8 cellular contexts compared by ENCODE assay signal in the genomic region with DNA sequence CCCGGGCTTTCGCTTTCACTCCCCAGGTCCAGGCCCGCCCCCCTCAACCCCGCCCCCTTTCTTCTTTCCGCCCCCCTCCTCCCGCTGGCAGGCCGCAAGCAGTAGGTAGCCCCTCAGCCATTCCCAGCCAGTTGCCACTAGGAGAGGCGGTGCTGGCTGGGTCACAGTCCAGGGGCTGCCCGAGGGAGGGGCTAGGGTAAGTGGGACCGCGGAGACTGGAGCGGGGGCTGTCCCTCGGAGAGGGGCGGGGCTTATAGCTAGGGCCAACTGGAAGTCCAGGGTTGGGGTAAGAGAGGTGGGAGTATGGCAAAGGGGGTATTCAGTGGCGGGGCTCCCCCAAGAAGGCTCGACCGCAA. TPM values are rescaled to one million over a fixed set of nuclear protein-coding genes. Genes with fewer than 3 reads are reported as not detected.
A peak's percentile ranks its signal among the peaks of the same experiment; 100 is the strongest.
DNase-seq lines count a peak whose midpoint lies in the region; ATAC-seq and TF ChIP-seq lines count a peak whose summit lies in the region.

No MANE protein-coding gene starts in this region.

- H3K4me3 Mint-ChIP-seq in activated T-helper 1 cell treated with anti-CD3 and anti-CD28 coated beads, Interleukin-12 subunit alpha, Interleukin-12 subunit beta, Interleukin-2, Interleukin-4 antibody, amounts not matched to agents 30 ng/mL and 10 ng/mL and 1 ng/mL, durations not matched to agents 14 hours and 24 hours and 36 hours = peak overlapping the region; percentile 94
- peak overlapping the region; percentile 89 to 100 (median 99) for H3K4me3 Mint-ChIP-seq in naive B cell
- H3K4me3 Mint-ChIP-seq in stimulated activated effector memory CD8-positive, alpha-beta T cell treated with anti-CD3 and anti-CD28 coated beads, Interleukin-12 subunit alpha, Interleukin-12 subunit beta, amount 100 ng/mL, for 72 hours = peak overlapping the region; percentile 98

- TF ChIP-seq POLR2A in Peyer's patch (IDR thresholded peaks at IDR 0.05) = no peak

- no peaks in the 10 kb centered on the region for H3K9me3 ChIP-seq in GM23248 (ENCODE audit: low read depth)
- H3K9me3 ChIP-seq in KOPT-K1 (ENCODE audit: insufficient read depth, low read length, poor library complexity, severe bottlenecking) = no peaks in the 10 kb centered on the region
- no peaks in the 10 kb centered on the region for H3K9me3 ChIP-seq in Peyer's patch

- no peaks in the 10 kb centered on the region for H3K27me3 Mint-ChIP-seq in activated T-helper 1 cell treated with anti-CD3 and anti-CD28 coated beads, Interleukin-12 subunit alpha, Interleukin-12 subunit beta, Interleukin-2, Interleukin-4 antibody, amounts not matched to agents 30 ng/mL and 10 ng/mL and 1 ng/mL, durations not matched to agents 14 hours and 24 hours and 36 hours (ENCODE audit: insufficient read depth)
- H3K27me3 Mint-ChIP-seq in naive B cell = no peaks in the 10 kb centered on the region

- peaks cover 59% of the 10 kb centered on the region for H3K36me3 Mint-ChIP-seq in activated T-helper 1 cell treated with anti-CD3 and anti-CD28 coated beads, Interleukin-12 subunit alpha, Interleukin-12 subunit beta, Interleukin-2, Interleukin-4 antibody, amounts not matched to agents 30 ng/mL and 10 ng/mL and 1 ng/mL, durations not matched to agents 14 hours and 24 hours and 36 hours (ENCODE audit: low read depth)
- peaks cover 7 to 15% of the 10 kb centered on the region in 2 donors for H3K36me3 Mint-ChIP-seq in naive B cell
- peaks cover 82% of the 10 kb centered on the region for H3K36me3 Mint-ChIP-seq in stimulated activated effector memory CD8-positive, alpha-beta T cell treated with anti-CD3 and anti-CD28 coated beads, Interleukin-12 subunit alpha, Interleukin-12 subunit beta, amount 100 ng/mL, for 72 hours

- H3K9ac ChIP-seq in GM23248 = peak overlapping the region; percentile 80

- intact Hi-C loops in activated T-helper 1 cell treated with anti-CD3 and anti-CD28 coated beads, Interleukin-12 subunit alpha, Interleukin-12 subunit beta, Interleukin-2, Interleukin-4 antibody, amounts not matched to agents 30 ng/mL and 10 ng/mL and 1 ng/mL, durations not matched to agents 14 hours and 24 hours and 36 hours (cut with micrococcal nuclease) = loop anchor here (1.0 to 10.0 kb wide), 6 partner anchors 10 to 822 kb away; partner anchors contain the start of genes CARMIL3, NGDN, PABPN1 and PCK2

- H4K20me1 ChIP-seq in GM23248 (ENCODE audit: insufficient read depth) = no peaks in the 10 kb centered on the region

- H3K9me2 ChIP-seq in GM23248 (ENCODE audit: insufficient read depth) = no peaks in the 10 kb centered on the region

- peaks cover 41% of the 10 kb centered on the region for H3F3A ChIP-seq in GM23248 (ENCODE audit: insufficient read depth)

- no peak for TF ChIP-seq CTCF in Peyer's patch (IDR thresholded peaks at IDR 0.05)

- H3K27ac ChIP-seq in GM23248 (peak overlapping the region; percentile 79), KOPT-K1 (ENCODE audit: low read depth, low read length, poor library complexity, severe bottlenecking) (peak overlapping the region; percentile 96), Peyer's patch (peak overlapping the region; percentile 80 to 96 (median 94))

- peak; percentile 60 for ATAC-seq in naive B cell (ENCODE audit: low read depth in 2 of 2)
- ATAC-seq in stimulated activated effector memory CD8-positive, alpha-beta T cell treated with anti-CD3 and anti-CD28 coated beads, Interleukin-12 subunit alpha, Interleukin-12 subunit beta, amount 100 ng/mL, for 72 hours = peak; percentile 75

- H3K79me2 ChIP-seq in GM23248 (ENCODE audit: insufficient read depth) = peaks cover 55% of the 10 kb centered on the region

- H3K27ac Mint-ChIP-seq in activated T-helper 1 cell treated with anti-CD3 and anti-CD28 coated beads, Interleukin-12 subunit alpha, Interleukin-12 subunit beta, Interleukin-2, Interleukin-4 antibody, amounts not matched to agents 30 ng/mL and 10 ng/mL and 1 ng/mL, durations not matched to agents 14 hours and 24 hours and 36 hours = peak overlapping the region; percentile 98
- H3K27ac Mint-ChIP-seq in naive B cell = peak overlapping the region; percentile 86 to 99 (median 96)
- peak overlapping the region; percentile 94 for H3K27ac Mint-ChIP-seq in stimulated activated effector memory CD8-positive, alpha-beta T cell treated with anti-CD3 and anti-CD28 coated beads, Interleukin-12 subunit alpha, Interleukin-12 subunit beta, amount 100 ng/mL, for 72 hours

- H3K36me3 ChIP-seq in GM23248 (ENCODE audit: low read depth) = peaks cover 8% of the 10 kb centered on the region; the same call in 1 of the 2 replicates
- H3K36me3 ChIP-seq in KOPT-K1 (ENCODE audit: insufficient read depth, low read length) = peaks cover 60% of the 10 kb centered on the region
- peaks cover 0 to 30% (median 2%) of the 10 kb centered on the region in 3 donors for H3K36me3 ChIP-seq in Peyer's patch

- no peaks in the 10 kb centered on the region for H3K27me3 ChIP-seq in GM23248 (replicated peaks; ENCODE audit: insufficient read depth)
- no peaks in the 10 kb centered on the region for H3K27me3 ChIP-seq in Peyer's patch

- H3K4me3 ChIP-seq in GM23248 = peak overlapping the region; percentile 84
- H3K4me3 ChIP-seq in Peyer's patch = peak overlapping the region; percentile 73 to 96 (median 78)

- WGBS in GM23248 (ENCODE audit: low coverage in 1 of 2, low lambda C conversion rate in 2 of 2, missing lambda C conversion rate in 2 of 2), 2 experiments = 0 to 1% methylated on average over 2 to 17 of the region's 17 CpGs

- peak; percentile 99 for DNase-seq in DMS79 treated with DMSO at 0.1 percent for 48 hours (lab: John Stamatoyannopoulos, UW)
- peak; percentile 95 for DNase-seq in GM23248
- peak; percentile 95 to 98 (median 97) for DNase-seq in Peyer's patch
- peak; percentile 90 for DNase-seq in activated T-helper 1 cell treated with anti-CD3 and anti-CD28 coated beads, Interleukin-12 subunit alpha, Interleukin-12 subunit beta, Interleukin-2, Interleukin-4 antibody, amounts not matched to agents 30 ng/mL and 10 ng/mL and 1 ng/mL, durations not matched to agents 14 hours and 24 hours and 36 hours (ENCODE audit: low spot score)
- peak; percentile 96 for DNase-seq in fibroblast of gingiva (ENCODE audit: low read depth)
- peak; percentile 91 for DNase-seq in naive B cell
- peak; percentile 79 to 97 for DNase-seq in stimulated activated effector memory CD8-positive, alpha-beta T cell treated with anti-CD3 and anti-CD28 coated beads, Interleukin-12 subunit alpha, Interleukin-12 subunit beta, amount 100 ng/mL, for 72 hours (ENCODE audit: low spot score in 2 of 2)

- in situ Hi-C loops in GM23248 (cut with MboI) = no loop called here

- peak overlapping the region; percentile 83 for H3K4me2 ChIP-seq in GM23248 (ENCODE audit: unreplicated experiment)

- H3K4me1 ChIP-seq in GM23248 (ENCODE audit: insufficient read depth) = peaks cover 37% of the 10 kb centered on the region
- H3K4me1 ChIP-seq in Peyer's patch = peaks cover 0 to 48% (median 16%) of the 10 kb centered on the region in 4 donors

- no peaks in the 10 kb centered on the region for H3K9me3 Mint-ChIP-seq in activated T-helper 1 cell treated with anti-CD3 and anti-CD28 coated beads, Interleukin-12 subunit alpha, Interleukin-12 subunit beta, Interleukin-2, Interleukin-4 antibody, amounts not matched to agents 30 ng/mL and 10 ng/mL and 1 ng/mL, durations not matched to agents 14 hours and 24 hours and 36 hours
- no peaks in the 10 kb centered on the region for H3K9me3 Mint-ChIP-seq in naive B cell
- no peaks in the 10 kb centered on the region for H3K9me3 Mint-ChIP-seq in stimulated activated effector memory CD8-positive, alpha-beta T cell treated with anti-CD3 and anti-CD28 coated beads, Interleukin-12 subunit alpha, Interleukin-12 subunit beta, amount 100 ng/mL, for 72 hours

- H2AFZ ChIP-seq in GM23248 = peak overlapping the region; percentile 66

- peaks cover 68% of the 10 kb centered on the region for H3K4me1 Mint-ChIP-seq in activated T-helper 1 cell treated with anti-CD3 and anti-CD28 coated beads, Interleukin-12 subunit alpha, Interleukin-12 subunit beta, Interleukin-2, Interleukin-4 antibody, amounts not matched to agents 30 ng/mL and 10 ng/mL and 1 ng/mL, durations not matched to agents 14 hours and 24 hours and 36 hours (ENCODE audit: low read depth)
- peaks cover 46 to 64% (median 57%) of the 10 kb centered on the region in 3 donors for H3K4me1 Mint-ChIP-seq in naive B cell
- peaks cover 76% of the 10 kb centered on the region for H3K4me1 Mint-ChIP-seq in stimulated activated effector memory CD8-positive, alpha-beta T cell treated with anti-CD3 and anti-CD28 coated beads, Interleukin-12 subunit alpha, Interleukin-12 subunit beta, amount 100 ng/mL, for 72 hours

RNA-seq across cellular contexts. Expression of gene PSME2, which starts 0.2 kb away (rescaled TPM):
- 38.3 and 41.4 TPM in 2 replicates for total RNA-seq in GM23248 (2014; rRNA removed; shearing (Covaris generic))
- polyA plus RNA-seq in GM23248 (2016; fragmentation: Nextera tagmentation; extraction: Ambion mirVana) (158 and 164 TPM in 2 replicates), naive B cell (ENCODE audit: low read depth in 6 of 6) (100 to 1,000 TPM; 257 to 514 (median 294) TPM)
- total RNA-seq in Peyer's patch = 100 to 1,000 TPM; 119 to 258 (median 162) TPM
- 575 and 588 TPM in 2 replicates for total RNA-seq in activated T-helper 1 cell treated with anti-CD3 and anti-CD28 coated beads, Interleukin-12 subunit alpha, Interleukin-12 subunit beta, Interleukin-2, Interleukin-4 antibody, amounts not matched to agents 30 ng/mL and 10 ng/mL and 1 ng/mL, durations not matched to agents 14 hours and 24 hours and 36 hours

RNA-seq across cellular contexts. Expression of gene RNF31, which starts 0.7 kb away (rescaled TPM):
- total RNA-seq in GM23248 (2014; rRNA removed; shearing (Covaris generic)) = 40.3 and 50.0 TPM in 2 replicates
- polyA plus RNA-seq in GM23248 (2016; fragmentation: Nextera tagmentation; extraction: Ambion mirVana) (29.4 and 36.7 TPM in 2 replicates), naive B cell (ENCODE audit: low read depth in 6 of 6) (10 to 100 TPM; 21.0 to 47.2 (median 32.1) TPM)
- 10 to 100 TPM; 46.4 to 90.8 (median 71.1) TPM for total RNA-seq in Peyer's patch
- total RNA-seq in activated T-helper 1 cell treated with anti-CD3 and anti-CD28 coated beads, Interleukin-12 subunit alpha, Interleukin-12 subunit beta, Interleukin-2, Interleukin-4 antibody, amounts not matched to agents 30 ng/mL and 10 ng/mL and 1 ng/mL, durations not matched to agents 14 hours and 24 hours and 36 hours = 115 and 129 TPM in 2 replicates

RNA-seq across cellular contexts. Expression of gene EMC9, which starts 5.2 kb away (rescaled TPM):
- 17.1 and 22.9 TPM in 2 replicates for total RNA-seq in GM23248 (2014; rRNA removed; shearing (Covaris generic))
- polyA plus RNA-seq in GM23248 (2016; fragmentation: Nextera tagmentation; extraction: Ambion mirVana) (27.4 and 28.7 TPM in 2 replicates), naive B cell (ENCODE audit: low read depth in 6 of 6) (10 to 100 TPM in 2 of 6 donors, 1 to 10 TPM in 4; 5.9 to 15.3 (median 9.2) TPM)
- total RNA-seq in Peyer's patch = 10 to 100 TPM in 3 of 4 donors, 1 to 10 TPM in 1; 7.4 to 38.7 (median 34.0) TPM
- total RNA-seq in activated T-helper 1 cell treated with anti-CD3 and anti-CD28 coated beads, Interleukin-12 subunit alpha, Interleukin-12 subunit beta, Interleukin-2, Interleukin-4 antibody, amounts not matched to agents 30 ng/mL and 10 ng/mL and 1 ng/mL, durations not matched to agents 14 hours and 24 hours and 36 hours = 22.9 and 28.3 TPM in 2 replicates

RNA-seq across cellular contexts. Expression of gene PSME1, which starts 10.6 kb away (rescaled TPM):
- 58.9 and 67.7 TPM in 2 replicates for total RNA-seq in GM23248 (2014; rRNA removed; shearing (Covaris generic))
- 144 and 147 TPM in 2 replicates for polyA plus RNA-seq in GM23248 (2016; fragmentation: Nextera tagmentation; extraction: Ambion mirVana)
- 100 to 1,000 TPM; 114 to 289 (median 200) TPM for total RNA-seq in Peyer's patch
- 291 and 295 TPM in 2 replicates for total RNA-seq in activated T-helper 1 cell treated with anti-CD3 and anti-CD28 coated beads, Interleukin-12 subunit alpha, Interleukin-12 subunit beta, Interleukin-2, Interleukin-4 antibody, amounts not matched to agents 30 ng/mL and 10 ng/mL and 1 ng/mL, durations not matched to agents 14 hours and 24 hours and 36 hours
- polyA plus RNA-seq in naive B cell (ENCODE audit: low read depth in 6 of 6) = 100 to 1,000 TPM; 704 to 932 (median 769) TPM

RNA-seq across cellular contexts. Expression of gene IRF9, which starts 14.5 kb away (rescaled TPM):
- 56.7 and 58.7 TPM in 2 replicates for total RNA-seq in GM23248 (2014; rRNA removed; shearing (Covaris generic))
- polyA plus RNA-seq in GM23248 (2016; fragmentation: Nextera tagmentation; extraction: Ambion mirVana) (80.0 and 87.1 TPM in 2 replicates), naive B cell (ENCODE audit: low read depth in 6 of 6) (100 to 1,000 TPM in 3 of 6 donors, 10 to 100 TPM in 3; 86.7 to 140 (median 97.2) TPM)
- 100 to 1,000 TPM in 1 of 4 donors, 10 to 100 TPM in 3; 64.1 to 219 (median 80.8) TPM for total RNA-seq in Peyer's patch
- 130 and 152 TPM in 2 replicates for total RNA-seq in activated T-helper 1 cell treated with anti-CD3 and anti-CD28 coated beads, Interleukin-12 subunit alpha, Interleukin-12 subunit beta, Interleukin-2, Interleukin-4 antibody, amounts not matched to agents 30 ng/mL and 10 ng/mL and 1 ng/mL, durations not matched to agents 14 hours and 24 hours and 36 hours

Comparison
In these comparisons a context has a peak if more than half of its experiments do, and no peak if none do; other contexts are left out.
1. Peak in every context shown above with its lines: DNase-seq, ATAC-seq, H3K4me3 ChIP-seq and H3K27ac ChIP-seq.